Comparison of ENCODE assay signal across 33 cellular contexts in the genomic region with DNA sequence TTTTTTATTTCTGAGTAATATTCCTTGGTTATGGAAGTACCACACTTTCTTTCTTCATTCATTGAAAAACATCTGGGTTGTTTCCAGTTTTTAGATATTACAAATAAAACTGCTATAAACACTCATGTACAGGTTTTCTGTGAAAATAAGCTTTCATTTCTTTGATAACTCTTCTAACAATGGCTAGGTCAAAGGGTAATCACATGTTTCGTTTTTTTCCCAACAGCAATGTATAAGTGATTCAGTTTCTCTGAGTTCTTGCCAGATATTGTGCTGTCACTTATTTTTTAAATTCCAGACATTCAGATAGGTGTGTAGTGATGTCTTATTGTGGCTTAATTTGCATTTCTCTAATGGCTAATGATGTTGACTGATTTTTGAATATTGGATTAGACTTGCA.
"Had no signal": no experiment of that assay in that cellular context is flagged by ENCODE, and none has a peak within 500 bp of the region (broad histone marks: within the 10 kb centered on the region; RNA-seq: fewer than 3 reads in every experiment).

No MANE protein-coding gene starts in this region.

- H3K27ac Mint-ChIP-seq: activated CD4-positive, alpha-beta T cell treated with anti-CD3 and anti-CD28 coated beads, Interleukin-2, amount 10 ng/mL, durations not matched to agents 24 days and 14 days; activated CD8-positive, alpha-beta T cell treated with anti-CD3 and anti-CD28 coated beads for 36 hours; activated naive CD4-positive, alpha-beta T cell treated with anti-CD3 and anti-CD28 coated beads, Interleukin-2, amount 50 U/mL, for 24 hours; activated naive CD8-positive, alpha-beta T cell treated with anti-CD3 and anti-CD28 coated beads, Interleukin-2, amount 10 ng/mL, durations not matched to agents 7 days and 5 days; activated T-cell treated with anti-CD3 and anti-CD28 coated beads, Interleukin-2, amount 50 U/mL, for 72 hours; activated T-helper 17 cell treated with anti-CD3 and anti-CD28 coated beads, Interleukin-2, amount 50 U/mL, for 72 hours; T-helper 1 cell treated with Interleukin-12 subunit alpha and Interleukin-12 subunit beta and Interleukin-4 antibody, amounts not matched to agents 30 μg/mL and 1 μg/mL, for 36 hours; T-helper 2 cell treated with Interferon-gamma antibody and Interleukin-4, amounts not matched to agents 5 μg/mL and 100 μg/mL, for 36 hours had no signal

- DNase-seq: activated CD4-positive, alpha-beta T cell treated with anti-CD3 and anti-CD28 coated beads, Interleukin-2, amount 10 ng/mL, durations not matched to agents 24 days and 14 days; activated CD4-positive, alpha-beta T cell treated with anti-CD3 and anti-CD28 coated beads, Interleukin-2, amount 50 U/mL, for 4 hours; activated CD8-positive, alpha-beta T cell treated with anti-CD3 and anti-CD28 coated beads for 36 hours; activated gamma-delta T cell; activated naive CD4-positive, alpha-beta T cell treated with Interleukin-2 at 50 U/mL for 16 hours; activated naive CD8-positive, alpha-beta T cell treated with anti-CD3 and anti-CD28 coated beads, Interleukin-2, amount 10 ng/mL, durations not matched to agents 7 days and 5 days; activated T-cell treated with anti-CD3 and anti-CD28 coated beads, Interleukin-2, amount 50 U/mL, for 1 hour; activated T-cell treated with anti-CD3 and anti-CD28 coated beads, Interleukin-2, amount 50 U/mL, for 72 hours; amygdala; caudate nucleus; cerebellar nuclear complex; Karpas-422; MG63; NCI-H1048; NCI-H1105 treated with DMSO at 0.1 percent for 48 hours; NCI-H1436 treated with DMSO at 0.1 percent for 48 hours; NCI-H187; NCI-H2029 treated with DMSO at 0.1 percent for 48 hours; NCI-H2107; NCI-H2171; NCI-H226; NCI-H446 treated with DMSO at 0.1 percent for 48 hours; NCI-H524 treated with DMSO at 0.1 percent for 48 hours; NCI-H748 treated with DMSO at 0.1 percent for 48 hours; NK-92 treated with Interleukin-12 subunit alpha and Interleukin-12 subunit beta, amount 100 ng/mL, for 24 hours; OCI-M1; Right ventricle myocardium superior had no signal

- H3K4me3 ChIP-seq: ascending aorta, K562, MG63 had no signal

- H3K9me3 Mint-ChIP-seq: activated CD4-positive, alpha-beta T cell treated with anti-CD3 and anti-CD28 coated beads, Interleukin-2, amount 10 ng/mL, durations not matched to agents 24 days and 14 days; activated CD8-positive, alpha-beta T cell treated with anti-CD3 and anti-CD28 coated beads for 36 hours; activated naive CD4-positive, alpha-beta T cell treated with anti-CD3 and anti-CD28 coated beads, Interleukin-2, amount 50 U/mL, for 24 hours; activated naive CD8-positive, alpha-beta T cell treated with anti-CD3 and anti-CD28 coated beads, Interleukin-2, amount 10 ng/mL, durations not matched to agents 7 days and 5 days; activated T-cell treated with anti-CD3 and anti-CD28 coated beads, Interleukin-2, amount 50 U/mL, for 72 hours; activated T-helper 17 cell treated with anti-CD3 and anti-CD28 coated beads, Interleukin-2, amount 50 U/mL, for 72 hours; T-helper 1 cell treated with Interleukin-12 subunit alpha and Interleukin-12 subunit beta and Interleukin-4 antibody, amounts not matched to agents 30 μg/mL and 1 μg/mL, for 36 hours; T-helper 2 cell treated with Interferon-gamma antibody and Interleukin-4, amounts not matched to agents 5 μg/mL and 100 μg/mL, for 36 hours had no signal

- H3K4me1 Mint-ChIP-seq: activated CD4-positive, alpha-beta T cell treated with anti-CD3 and anti-CD28 coated beads, Interleukin-2, amount 10 ng/mL, durations not matched to agents 24 days and 14 days; activated naive CD4-positive, alpha-beta T cell treated with anti-CD3 and anti-CD28 coated beads, Interleukin-2, amount 50 U/mL, for 24 hours; activated naive CD8-positive, alpha-beta T cell treated with anti-CD3 and anti-CD28 coated beads, Interleukin-2, amount 10 ng/mL, durations not matched to agents 7 days and 5 days; activated T-helper 17 cell treated with anti-CD3 and anti-CD28 coated beads, Interleukin-2, amount 50 U/mL, for 72 hours had no signal

- H3K36me3 Mint-ChIP-seq: activated naive CD8-positive, alpha-beta T cell treated with anti-CD3 and anti-CD28 coated beads, Interleukin-2, amount 10 ng/mL, durations not matched to agents 7 days and 5 days had no signal

- H3K4me3 Mint-ChIP-seq: activated CD4-positive, alpha-beta T cell treated with anti-CD3 and anti-CD28 coated beads, Interleukin-2, amount 10 ng/mL, durations not matched to agents 24 days and 14 days; activated CD8-positive, alpha-beta T cell treated with anti-CD3 and anti-CD28 coated beads for 36 hours; activated naive CD4-positive, alpha-beta T cell treated with anti-CD3 and anti-CD28 coated beads, Interleukin-2, amount 50 U/mL, for 24 hours; activated naive CD8-positive, alpha-beta T cell treated with anti-CD3 and anti-CD28 coated beads, Interleukin-2, amount 10 ng/mL, durations not matched to agents 7 days and 5 days; activated T-cell treated with anti-CD3 and anti-CD28 coated beads, Interleukin-2, amount 50 U/mL, for 72 hours; activated T-helper 17 cell treated with anti-CD3 and anti-CD28 coated beads, Interleukin-2, amount 50 U/mL, for 72 hours; T-helper 1 cell treated with Interleukin-12 subunit alpha and Interleukin-12 subunit beta and Interleukin-4 antibody, amounts not matched to agents 30 μg/mL and 1 μg/mL, for 36 hours; T-helper 2 cell treated with Interferon-gamma antibody and Interleukin-4, amounts not matched to agents 5 μg/mL and 100 μg/mL, for 36 hours had no signal
